17 cellular contexts compared by ENCODE assay signal in the genomic region with DNA sequence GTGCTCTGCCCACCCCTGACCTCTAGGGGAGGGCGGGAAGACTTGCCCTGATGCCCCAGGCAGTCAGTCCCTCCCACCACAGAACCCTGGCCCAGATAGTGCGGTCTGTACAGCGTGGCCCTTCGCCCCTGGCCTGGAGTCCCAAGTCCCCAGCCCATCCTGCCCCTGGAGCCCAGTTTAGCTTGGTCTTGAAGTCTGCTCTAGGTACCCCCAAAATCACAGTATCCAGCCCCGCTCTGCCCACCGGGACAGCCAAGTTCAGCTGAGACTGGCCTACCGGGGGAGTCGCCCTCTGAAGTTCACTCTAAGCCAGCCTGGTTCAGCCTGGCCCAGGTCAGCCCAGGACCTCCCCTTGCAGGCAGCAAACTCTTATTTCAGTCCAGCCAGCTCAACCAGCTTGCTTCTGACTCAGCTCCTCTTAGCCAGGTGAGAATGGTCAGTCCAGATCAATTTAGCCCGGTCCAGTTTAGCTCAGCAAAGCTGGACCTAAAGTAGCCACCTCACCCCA.
"Had no signal": no experiment of that assay in that cellular context is flagged by ENCODE, and none has a peak within 500 bp of the region (broad histone marks: within the 10 kb centered on the region; RNA-seq: fewer than 3 reads in every experiment).

No MANE protein-coding gene starts in this region.

- H3K27ac Mint-ChIP-seq: activated naive CD8-positive, alpha-beta T cell treated with anti-CD3 and anti-CD28 coated beads, Interleukin-2, amount 10 ng/mL, durations not matched to agents 7 days and 5 days; immature natural killer cell; type B pancreatic cell; WTC11 had no signal

- H3K9me3 Mint-ChIP-seq: activated naive CD8-positive, alpha-beta T cell treated with anti-CD3 and anti-CD28 coated beads, Interleukin-2, amount 10 ng/mL, durations not matched to agents 7 days and 5 days; immature natural killer cell; naive B cell; type B pancreatic cell had no signal

- H3K4me1 Mint-ChIP-seq: activated naive CD8-positive, alpha-beta T cell treated with anti-CD3 and anti-CD28 coated beads, Interleukin-2, amount 10 ng/mL, durations not matched to agents 7 days and 5 days; immature natural killer cell; WTC11 had no signal

- H3K9me3 ChIP-seq: esophagus squamous epithelium, suprapubic skin had no signal

- H3K4me2 ChIP-seq: smooth muscle cell had no signal

- H3K4me1 ChIP-seq: breast epithelium, esophagus squamous epithelium, suprapubic skin had no signal

- H3K36me3 ChIP-seq: breast epithelium, esophagus squamous epithelium, suprapubic skin had no signal

- H3K4me3 ChIP-seq: breast epithelium, dorsolateral prefrontal cortex, esophagus squamous epithelium, lung, smooth muscle cell, suprapubic skin had no signal

- H3K27ac ChIP-seq: breast epithelium, dorsolateral prefrontal cortex, suprapubic skin had no signal

- ATAC-seq: left cardiac atrium, right cardiac atrium, WTC11 had no signal

- DNase-seq: activated naive CD8-positive, alpha-beta T cell treated with anti-CD3 and anti-CD28 coated beads, Interleukin-2, amount 10 ng/mL, durations not matched to agents 7 days and 5 days; anterior cingulate cortex; esophagus squamous epithelium; foreskin fibroblast; glutamatergic neuron; immature natural killer cell; left cardiac atrium; naive B cell; stimulated activated naive CD4-positive, alpha-beta T cell had no signal

- H3K27me3 Mint-ChIP-seq: activated naive CD8-positive, alpha-beta T cell treated with anti-CD3 and anti-CD28 coated beads, Interleukin-2, amount 10 ng/mL, durations not matched to agents 7 days and 5 days; naive B cell; type B pancreatic cell had no signal

- H3K4me3 Mint-ChIP-seq: activated naive CD8-positive, alpha-beta T cell treated with anti-CD3 and anti-CD28 coated beads, Interleukin-2, amount 10 ng/mL, durations not matched to agents 7 days and 5 days; immature natural killer cell; type B pancreatic cell; WTC11 had no signal

- H3K36me3 Mint-ChIP-seq: activated naive CD8-positive, alpha-beta T cell treated with anti-CD3 and anti-CD28 coated beads, Interleukin-2, amount 10 ng/mL, durations not matched to agents 7 days and 5 days; immature natural killer cell; naive B cell; type B pancreatic cell had no signal

- H3K27me3 ChIP-seq: breast epithelium, esophagus squamous epithelium, suprapubic skin had no signal
